Comparison of ENCODE assay signal across 10 cellular contexts in the genomic region with DNA sequence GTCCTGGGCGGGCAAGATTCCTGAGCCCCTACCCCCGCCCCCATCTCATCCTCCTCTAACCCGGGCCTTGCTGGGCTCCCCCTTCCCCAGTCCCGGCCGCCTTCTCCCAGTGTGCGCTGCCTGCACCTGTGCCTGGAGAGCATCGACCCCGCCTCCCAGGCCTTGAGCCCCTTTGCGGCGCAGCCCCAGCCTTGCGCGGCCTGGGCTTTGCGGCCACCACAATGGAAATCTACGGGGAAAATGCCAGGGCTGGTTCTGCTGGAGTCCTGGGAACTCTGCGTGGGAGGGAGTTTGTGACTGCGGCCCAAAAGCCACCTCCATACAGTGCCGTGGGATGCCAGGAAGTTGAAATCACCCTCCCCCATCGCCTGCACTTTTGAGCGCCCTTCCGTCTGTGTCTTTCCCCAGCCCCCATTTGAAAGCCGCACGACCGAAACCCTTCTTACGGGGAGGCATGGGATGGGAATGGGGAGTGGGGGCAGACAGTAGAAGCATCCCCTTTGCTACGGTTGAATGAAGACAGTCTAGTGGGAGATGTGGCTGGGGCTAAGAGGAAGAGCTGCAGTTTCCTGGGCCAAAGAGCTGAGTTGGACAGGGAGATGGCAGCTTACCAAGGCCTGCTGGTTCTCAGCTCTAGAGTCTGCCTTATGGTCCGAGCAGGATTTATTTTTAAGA. TPM values are rescaled to one million over a fixed set of nuclear protein-coding genes. Genes with fewer than 3 reads are reported as not detected.
A peak's percentile ranks its signal among the peaks of the same experiment; 100 is the strongest.
DNase-seq lines count a peak whose midpoint lies in the region; ATAC-seq and TF ChIP-seq lines count a peak whose summit lies in the region.
"Had no signal": no experiment of that assay in that cellular context is flagged by ENCODE, and none has a peak within 500 bp of the region (broad histone marks: within the 10 kb centered on the region; RNA-seq: fewer than 3 reads in every experiment).

No MANE protein-coding gene starts in this region.

- DNase-seq in left ventricle myocardium inferior = no peak
- no peak for DNase-seq in left ventricle myocardium superior
- no peak for DNase-seq in SK-N-MC (ENCODE audit: low read depth, low spot score)
- DNase-seq in dedifferentiated amniotic fluid mesenchymal stem cell (ENCODE audit: extremely low spot score) = no peak
- no peak for DNase-seq in stimulated activated CD4-positive, alpha-beta T cell treated with anti-CD3 and anti-CD28 coated beads, Interleukin-1b, Interleukin-23, amount 100 ng/mL, for 48 hours

- H3K27me3 ChIP-seq in left ventricle myocardium inferior (ENCODE audit: low read depth) (peaks cover 100% of the 10 kb centered on the region), iPS-20b (ENCODE audit: insufficient read depth, low read length) (no peaks in the 10 kb centered on the region; the same call in 1 of the 2 replicates)

- H3K36me3 ChIP-seq in left ventricle myocardium inferior (no peaks in the 10 kb centered on the region), SK-N-MC (ENCODE audit: insufficient read depth, low read length) (peaks cover 5% of the 10 kb centered on the region; the same call in 1 of the 2 replicates), iPS-20b (ENCODE audit: insufficient read depth, low read depth, low read length) (peaks cover 32% of the 10 kb centered on the region)

- H3K4me1 ChIP-seq in left ventricle myocardium inferior (peaks cover 34% of the 10 kb centered on the region), iPS-20b (ENCODE audit: insufficient read depth, low read length) (peaks cover 37% of the 10 kb centered on the region; the same call in 1 of the 2 replicates)

- no peak for TF ChIP-seq CTCF in left ventricle myocardium inferior (IDR thresholded peaks at IDR 0.05; ENCODE audit: borderline replicate concordance)

- H3K9ac ChIP-seq in SK-N-MC (ENCODE audit: insufficient read length) = no peak overlapping the region
- H3K9ac ChIP-seq in iPS-20b (ENCODE audit: low read depth, low read length) = peak overlapping the region; percentile 87

- no peak overlapping the region for H3K27ac ChIP-seq in left ventricle myocardium inferior (replicated peaks)
- H3K27ac ChIP-seq in SK-N-MC = peak overlapping the region; percentile 87; the same call in 1 of the 2 replicates
- peak overlapping the region; percentile 65 for H3K27ac ChIP-seq in iPS-20b (ENCODE audit: low read length)

- intact Hi-C loops in left ventricle myocardium inferior (cut with micrococcal nuclease) (no loop called here), left ventricle myocardium superior (cut with micrococcal nuclease) (loop anchor here (10.0 kb wide), 1 partner anchor 544 kb away; no protein-coding TSS in a partner anchor)

- no peaks in the 10 kb centered on the region for H3K9me3 ChIP-seq in left ventricle myocardium inferior (replicated peaks)
- H3K9me3 ChIP-seq in SK-N-MC (ENCODE audit: low read depth, low read length) = no peaks in the 10 kb centered on the region
- no peaks in the 10 kb centered on the region for H3K9me3 ChIP-seq in iPS-20b (ENCODE audit: insufficient read depth, low read depth, low read length)

- H3K4me3 ChIP-seq in left ventricle myocardium inferior (peak overlapping the region; percentile 54), SK-N-MC (peak overlapping the region; percentile 95), iPS-20b (ENCODE audit: low read length) (peak overlapping the region; percentile 96)

- ATAC-seq in left ventricle myocardium superior = no peak
- no peak for ATAC-seq in HG03342 (IDR thresholded peaks at IDR 0.05; ENCODE audit: unreplicated experiment)
- no peak for ATAC-seq in GM18907 (IDR thresholded peaks at IDR 0.05; ENCODE audit: unreplicated experiment)

RNA-seq across cellular contexts. Expression of gene SOX2, which starts 1.0 kb away (rescaled TPM):
- total RNA-seq in left ventricle myocardium inferior (0.16 TPM), left ventricle myocardium superior (0.22 TPM)
- total RNA-seq: mesothelial cell of epicardium; T-helper 1 cell treated with Interleukin-12 subunit alpha and Interleukin-12 subunit beta and Interleukin-4 antibody, amounts not matched to agents 30 ng/mL and 1 ng/mL, for 36 hours had no signal
